Comparison of ENCODE assay signal across 1 cellular context in the genomic region with DNA sequence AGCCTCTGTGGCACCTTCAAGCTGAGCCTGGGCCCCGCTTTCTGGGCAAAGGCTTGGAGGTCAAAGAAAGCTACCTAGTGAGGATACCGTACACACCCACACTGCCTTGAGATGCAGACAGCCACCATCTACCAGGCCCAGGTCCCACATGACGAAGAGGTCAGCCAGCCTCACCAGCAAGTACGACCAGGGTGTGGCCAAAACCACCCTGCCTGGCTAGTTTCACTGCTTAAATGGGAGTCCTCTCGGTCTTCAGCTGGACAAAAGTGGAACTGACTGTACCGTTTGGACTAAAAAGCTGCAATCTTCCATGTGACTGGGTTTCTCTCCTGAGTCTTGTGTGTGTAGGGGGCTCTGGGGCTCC.
TF ChIP-seq lines count a peak whose summit lies in the region.

No MANE protein-coding gene starts in this region.

TF ChIP-seq in H1, 55 proteins besides CTCF, POLR2A, EP300 and RAD21:
- TF ChIP-seq HDAC2 (IDR thresholded peaks at IDR 0.05; ENCODE audit: borderline replicate concordance in 1 of 2, low read depth in 2 of 2, low read length in 2 of 2) (no peak), SAP30 (IDR thresholded peaks at IDR 0.05; ENCODE audit: insufficient read depth, insufficient replicate concordance, low read length) (no peak), SP2 (IDR thresholded peaks at IDR 0.05; ENCODE audit: low read length) (no peak)
